23 cellular contexts compared by ENCODE assay signal in the genomic region with DNA sequence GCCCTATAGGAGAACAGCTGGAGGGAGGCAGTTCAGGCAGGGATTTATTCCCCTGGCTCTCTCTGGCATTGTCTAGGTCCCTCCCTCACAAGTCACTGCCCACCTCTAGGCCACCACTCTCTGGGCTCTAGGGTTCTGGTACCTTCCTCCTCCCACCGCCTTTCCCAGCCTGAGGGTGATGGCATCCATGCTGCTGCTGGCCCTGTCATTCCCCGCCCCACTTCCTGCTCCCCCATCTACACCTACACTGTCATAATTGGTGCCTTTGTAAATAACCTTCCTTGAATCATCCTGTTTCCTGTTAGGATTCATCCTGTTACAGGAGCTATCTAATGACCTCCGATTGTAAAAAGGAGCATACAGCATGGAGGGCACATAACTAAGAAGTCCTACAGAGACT.
"Had no signal": no experiment of that assay in that cellular context is flagged by ENCODE, and none has a peak within 500 bp of the region (broad histone marks: within the 10 kb centered on the region; RNA-seq: fewer than 3 reads in every experiment).

No MANE protein-coding gene starts in this region.

- H3K79me2 ChIP-seq: parathyroid adenoma had no signal

- H3K27me3 ChIP-seq: dorsolateral prefrontal cortex, esophagus squamous epithelium, gastroesophageal sphincter, right lobe of liver, tibial artery, upper lobe of right lung had no signal

- H3K4me1 Mint-ChIP-seq: naive B cell; nephron; stimulated activated memory B cell treated with anti-CD40 and anti-IgM and Interleukin-4, amounts not matched to agents 10 μg/mL and 1 μg/mL and 100 μg/mL, for 72 hours had no signal

- H3K9ac ChIP-seq: parathyroid adenoma had no signal

- H3K4me3 ChIP-seq: dorsolateral prefrontal cortex, esophagus squamous epithelium, gastroesophageal sphincter, lung, prostate gland, right lobe of liver, tibial artery, upper lobe of right lung had no signal

- H3K27ac ChIP-seq: dorsolateral prefrontal cortex, esophagus squamous epithelium, gastroesophageal sphincter, parathyroid adenoma, prostate gland, right lobe of liver, tibial artery, upper lobe of right lung had no signal

- H3K4me1 ChIP-seq: parathyroid adenoma, prostate gland, right lobe of liver, tibial artery had no signal

- H3K9me3 ChIP-seq: esophagus squamous epithelium, gastroesophageal sphincter, prostate gland, right lobe of liver, tibial artery, upper lobe of right lung had no signal

- H3K4me3 Mint-ChIP-seq: naive B cell; nephron; stimulated activated memory B cell treated with anti-CD40 and anti-IgM and Interleukin-4, amounts not matched to agents 10 μg/mL and 1 μg/mL and 100 μg/mL, for 72 hours; stimulated activated naive CD8-positive, alpha-beta T cell treated with anti-CD3 and anti-CD28 coated beads, Interleukin-15, Interleukin-2, amounts not matched to agents 100 ng/mL and 50 ng/mL, for 24 hours had no signal

- H3K36me3 ChIP-seq: esophagus squamous epithelium, gastroesophageal sphincter, prostate gland, right lobe of liver, tibial artery, upper lobe of right lung had no signal

- H2AFZ ChIP-seq: parathyroid adenoma had no signal

- H3K27me3 Mint-ChIP-seq: naive B cell; stimulated activated memory B cell treated with anti-CD40 and anti-IgM and Interleukin-4, amounts not matched to agents 10 μg/mL and 1 μg/mL and 100 μg/mL, for 72 hours; stimulated activated naive CD8-positive, alpha-beta T cell treated with anti-CD3 and anti-CD28 coated beads, Interleukin-15, Interleukin-2, amounts not matched to agents 100 ng/mL and 50 ng/mL, for 24 hours had no signal

- H3K36me3 Mint-ChIP-seq: stimulated activated memory B cell treated with anti-CD40 and anti-IgM and Interleukin-4, amounts not matched to agents 10 μg/mL and 1 μg/mL and 100 μg/mL, for 72 hours had no signal

- H3K27ac Mint-ChIP-seq: naive B cell; nephron; stimulated activated memory B cell treated with anti-CD40 and anti-IgM and Interleukin-4, amounts not matched to agents 10 μg/mL and 1 μg/mL and 100 μg/mL, for 72 hours; stimulated activated naive CD8-positive, alpha-beta T cell treated with anti-CD3 and anti-CD28 coated beads, Interleukin-15, Interleukin-2, amounts not matched to agents 100 ng/mL and 50 ng/mL, for 24 hours had no signal

- DNase-seq: cortex of kidney; dorsolateral prefrontal cortex; effector CD8-positive, alpha-beta T cell; esophagus squamous epithelium; foreskin fibroblast; glutamatergic neuron; kidney; left cardiac atrium; left ventricle myocardium superior; mesenchymal stem cell; midbrain; naive B cell; right lobe of liver; stimulated activated CD4-positive, alpha-beta T cell treated with anti-CD3 and anti-CD28 coated beads, Interleukin-4, amount 100 ng/mL, for 1 hour; tibial artery; upper lobe of right lung had no signal
